In the genomic region with DNA sequence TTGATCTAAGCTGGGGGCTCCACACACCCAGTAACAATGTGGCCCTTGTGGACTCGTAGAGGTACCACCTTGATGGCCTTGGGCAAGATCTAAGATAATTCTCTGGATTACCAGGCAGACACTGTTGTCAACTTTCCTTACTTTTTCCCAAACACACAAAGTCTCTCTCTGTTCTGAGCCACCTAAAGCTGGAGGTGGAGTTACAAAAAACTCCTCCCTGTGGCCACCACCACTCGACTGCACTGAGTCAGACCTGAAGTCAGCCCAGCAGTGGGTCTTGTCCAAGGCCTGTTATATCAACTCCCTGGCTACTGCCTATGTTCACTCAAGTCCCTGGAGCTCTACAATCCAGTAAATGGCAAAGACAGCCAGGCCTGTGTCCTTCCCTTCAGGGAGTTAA, we compare ENCODE assay signal across 27 cellular contexts.
DNase-seq lines count a peak whose midpoint lies in the region; ATAC-seq, FAIRE-seq and TF ChIP-seq lines count a peak whose summit lies in the region.
"Had no signal": no experiment of that assay in that cellular context is flagged by ENCODE, and none has a peak within 500 bp of the region (broad histone marks: within the 10 kb centered on the region; RNA-seq: fewer than 3 reads in every experiment).

No MANE protein-coding gene starts in this region.

- H3K4me2 ChIP-seq in keratinocyte (ENCODE audit: control insufficient read depth, extremely low read depth, insufficient read depth, low read depth, low read length) = no peak overlapping the region
- H3K4me2 ChIP-seq: BLaER1 had no signal

- H3K27me3 ChIP-seq in RWPE2 (ENCODE audit: insufficient read depth, poor library complexity, severe bottlenecking) (peaks cover 3% of the 10 kb centered on the region), foreskin keratinocyte (no peaks in the 10 kb centered on the region), keratinocyte (ENCODE audit: control insufficient read depth, extremely low read depth, insufficient read depth, low read length) (no peaks in the 10 kb centered on the region)
- H3K27me3 ChIP-seq: BE2C, BLaER1 had no signal

- H3K4me3 ChIP-seq in RWPE2 (ENCODE audit: severe bottlenecking) (no peak overlapping the region), keratinocyte (ENCODE audit: control insufficient read depth in 2 of 3, extremely low read depth in 1 of 3, insufficient read depth in 2 of 3, low read depth in 1 of 3, low read length in 3 of 3) (no peak overlapping the region)
- H3K4me3 ChIP-seq: BLaER1, GM12878 had no signal

- peak overlapping the region; percentile 55 for H2AFZ ChIP-seq in keratinocyte (ENCODE audit: control insufficient read depth, low read length)

- dilution Hi-C loops in keratinocyte (cut with MboI; ENCODE audit: extremely low pct_ligation_motif_present, low sequenced_read_pairs) = no loop called here

- no peak overlapping the region for H3K9ac ChIP-seq in keratinocyte (ENCODE audit: control insufficient read depth, extremely low read depth, insufficient read depth, low read length)
- H3K9ac ChIP-seq: BLaER1 had no signal

- H3K9me1 ChIP-seq in keratinocyte (ENCODE audit: control insufficient read depth, extremely low read depth, insufficient read depth, low read length) = no peaks in the 10 kb centered on the region

- H3K79me2 ChIP-seq in keratinocyte (ENCODE audit: control insufficient read depth, insufficient read depth, low read length) = no peaks in the 10 kb centered on the region

- DNase-seq in RWPE2 (ENCODE audit: low spot score) = no peak
- peak; percentile 30 to 70 for DNase-seq in foreskin keratinocyte
- no peak for DNase-seq in keratinocyte (ENCODE audit: low read depth, low spot score)
- no peak for DNase-seq in activated T-cell treated with anti-CD3 and anti-CD28 coated beads, Interleukin-2, amount 50 U/mL, for 1 hour
- DNase-seq in stimulated activated CD4-positive, alpha-beta T cell treated with anti-CD3 and anti-CD28 coated beads, Interleukin-12 subunit alpha, Interleukin-12 subunit beta, amount 100 ng/mL, for 4 hours = no peak
- DNase-seq: 8988T; ACHN; BE2C; C1 segment of cervical spinal cord; CD4-positive, alpha-beta memory T cell; CD4-positive, CD25-positive, alpha-beta regulatory T cell; CD8-positive, alpha-beta memory T cell; COR-L47; DMS 273 treated with DMSO at 0.1 percent for 48 hours; DMS153; DMS53; DMS79; DND-41; EL; GDM1 had no signal

- 0 out of 3 replicates have a peak, but pooled peaks have one; percentile 29 for ATAC-seq in RWPE2 (ENCODE audit: low read depth)
- peak; percentile 81 for ATAC-seq in foreskin keratinocyte
- no peak for ATAC-seq in GM19351 (IDR thresholded peaks at IDR 0.05; ENCODE audit: unreplicated experiment)
- ATAC-seq in HG02763 (IDR thresholded peaks at IDR 0.05; ENCODE audit: unreplicated experiment) = no peak
- ATAC-seq: GM12878 had no signal

- no peaks in the 10 kb centered on the region for H3K4me1 ChIP-seq in RWPE2 (ENCODE audit: insufficient read depth, poor library complexity, severe bottlenecking)
- no peaks in the 10 kb centered on the region for H3K4me1 ChIP-seq in foreskin keratinocyte
- H3K4me1 ChIP-seq in keratinocyte (ENCODE audit: control insufficient read depth, extremely low read depth, insufficient read depth, low read length) = no peaks in the 10 kb centered on the region
- H3K4me1 ChIP-seq: BE2C, BLaER1 had no signal

- H3K36me3 ChIP-seq in RWPE2 (ENCODE audit: low read depth) = no peaks in the 10 kb centered on the region
- no peaks in the 10 kb centered on the region for H3K36me3 ChIP-seq in keratinocyte (ENCODE audit: control insufficient read depth in 2 of 2, extremely low read depth in 1 of 2, insufficient read depth in 2 of 2, low read length in 2 of 2)
- H3K36me3 ChIP-seq: BE2C, BLaER1 had no signal

- H4K20me1 ChIP-seq in keratinocyte (ENCODE audit: control insufficient read depth, extremely low read depth, insufficient read depth, low read length) = no peaks in the 10 kb centered on the region
- H4K20me1 ChIP-seq: BLaER1 had no signal

- H3K27ac ChIP-seq in RWPE2 (ENCODE audit: poor library complexity, severe bottlenecking) = no peak overlapping the region
- no peak overlapping the region for H3K27ac ChIP-seq in foreskin keratinocyte
- no peak overlapping the region for H3K27ac ChIP-seq in keratinocyte (ENCODE audit: control insufficient read depth, insufficient read depth, low read length)
- H3K27ac ChIP-seq: BLaER1 had no signal

- H3K9me3 ChIP-seq in RWPE2 (ENCODE audit: severe bottlenecking) = no peaks in the 10 kb centered on the region
- no peaks in the 10 kb centered on the region for H3K9me3 ChIP-seq in keratinocyte (ENCODE audit: control insufficient read depth, low read depth, low read length)
- H3K9me3 ChIP-seq: BE2C, BLaER1 had no signal

- no peak for FAIRE-seq in keratinocyte (lab: Jason Lieb, UNC)
- FAIRE-seq: A204.1, GM12878, GM12892, GM19239 had no signal

- TF ChIP-seq CTCF in RWPE2 (IDR thresholded peaks at IDR 0.05; ENCODE audit: poor library complexity, severe bottlenecking) (no peak), foreskin keratinocyte (conservative IDR thresholded peaks at IDR 0.05) (no peak), keratinocyte (optimal IDR thresholded peaks at IDR 0.05 in 1 of 3, IDR thresholded peaks at IDR 0.05 in 1 of 3, conservative IDR thresholded peaks at IDR 0.05 in 1 of 3; ENCODE audit: extremely low read depth in 1 of 3, insufficient read depth in 2 of 3, low read length in 3 of 3) (no peak)

Comparison
In these comparisons a context has a peak if more than half of its experiments do, and no peak if none do; other contexts are left out.
1. ATAC-seq: peak in RWPE2 (single experiment) and foreskin keratinocyte (single experiment); none in GM19351 (single experiment) and HG02763 (single experiment).
2. DNase-seq: peak in foreskin keratinocyte (2 of 2); none in RWPE2 (single experiment), keratinocyte (single experiment), activated T-cell treated with anti-CD3 and anti-CD28 coated beads, Interleukin-2, amount 50 U/mL, for 1 hour (single experiment) and stimulated activated CD4-positive, alpha-beta T cell treated with anti-CD3 and anti-CD28 coated beads, Interleukin-12 subunit alpha, Interleukin-12 subunit beta, amount 100 ng/mL, for 4 hours (single experiment).